In the genomic region with DNA sequence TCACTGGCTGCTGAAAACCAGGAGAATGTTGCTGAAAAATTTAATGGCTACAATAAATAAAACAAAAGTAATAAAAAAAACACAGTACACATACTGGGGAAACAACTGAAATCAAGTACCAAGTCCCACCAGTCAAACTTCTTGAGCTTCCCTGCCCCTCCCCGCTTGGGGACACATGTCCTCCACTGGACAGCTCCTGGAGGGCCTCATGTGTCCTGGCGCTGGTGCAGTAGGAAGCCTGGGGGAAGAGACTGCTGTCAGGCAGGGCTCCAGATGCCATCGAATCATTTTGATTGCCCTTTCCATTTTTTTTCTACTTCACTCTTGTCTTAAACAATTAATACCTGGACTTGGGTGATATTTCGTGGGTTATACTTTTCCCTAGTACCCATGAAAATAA, we compare ENCODE assay signal across 3 cellular contexts.
TF ChIP-seq lines count a peak whose summit lies in the region.

No MANE protein-coding gene starts in this region.

TF ChIP-seq in liver, 16 proteins besides CTCF, POLR2A, EP300 and RAD21:
- TF ChIP-seq, protein P1, sequence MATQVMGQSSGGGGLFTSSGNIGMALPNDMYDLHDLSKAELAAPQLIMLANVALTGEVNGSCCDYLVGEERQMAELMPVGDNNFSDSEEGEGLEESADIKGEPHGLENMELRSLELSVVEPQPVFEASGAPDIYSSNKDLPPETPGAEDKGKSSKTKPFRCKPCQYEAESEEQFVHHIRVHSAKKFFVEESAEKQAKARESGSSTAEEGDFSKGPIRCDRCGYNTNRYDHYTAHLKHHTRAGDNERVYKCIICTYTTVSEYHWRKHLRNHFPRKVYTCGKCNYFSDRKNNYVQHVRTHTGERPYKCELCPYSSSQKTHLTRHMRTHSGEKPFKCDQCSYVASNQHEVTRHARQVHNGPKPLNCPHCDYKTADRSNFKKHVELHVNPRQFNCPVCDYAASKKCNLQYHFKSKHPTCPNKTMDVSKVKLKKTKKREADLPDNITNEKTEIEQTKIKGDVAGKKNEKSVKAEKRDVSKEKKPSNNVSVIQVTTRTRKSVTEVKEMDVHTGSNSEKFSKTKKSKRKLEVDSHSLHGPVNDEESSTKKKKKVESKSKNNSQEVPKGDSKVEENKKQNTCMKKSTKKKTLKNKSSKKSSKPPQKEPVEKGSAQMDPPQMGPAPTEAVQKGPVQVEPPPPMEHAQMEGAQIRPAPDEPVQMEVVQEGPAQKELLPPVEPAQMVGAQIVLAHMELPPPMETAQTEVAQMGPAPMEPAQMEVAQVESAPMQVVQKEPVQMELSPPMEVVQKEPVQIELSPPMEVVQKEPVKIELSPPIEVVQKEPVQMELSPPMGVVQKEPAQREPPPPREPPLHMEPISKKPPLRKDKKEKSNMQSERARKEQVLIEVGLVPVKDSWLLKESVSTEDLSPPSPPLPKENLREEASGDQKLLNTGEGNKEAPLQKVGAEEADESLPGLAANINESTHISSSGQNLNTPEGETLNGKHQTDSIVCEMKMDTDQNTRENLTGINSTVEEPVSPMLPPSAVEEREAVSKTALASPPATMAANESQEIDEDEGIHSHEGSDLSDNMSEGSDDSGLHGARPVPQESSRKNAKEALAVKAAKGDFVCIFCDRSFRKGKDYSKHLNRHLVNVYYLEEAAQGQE (IDR thresholded peaks at IDR 0.05) = peak; percentile 38
- no peak for TF ChIP-seq TAF1 (conservative IDR thresholded peaks at IDR 0.05)

TF ChIP-seq in HepG2, 621 proteins besides CTCF, POLR2A, EP300 and RAD21:
- TF ChIP-seq ZBTB7A (CRISPR knock-in tag; IDR thresholded peaks at IDR 0.05) = no peak
- no peak for TF ChIP-seq MED13 (CRISPR knock-in tag; IDR thresholded peaks at IDR 0.05)
- no peak for TF ChIP-seq TFDP1 (CRISPR knock-in tag; IDR thresholded peaks at IDR 0.05; ENCODE audit: borderline replicate concordance)
- TF ChIP-seq ATF6 (CRISPR knock-in tag; conservative IDR thresholded peaks at IDR 0.05) = no peak
- TF ChIP-seq SMAD1 (CRISPR knock-in tag; IDR thresholded peaks at IDR 0.05; ENCODE audit: borderline replicate concordance, low read depth) = no peak
- TF ChIP-seq MIER2 (CRISPR knock-in tag; IDR thresholded peaks at IDR 0.05) = no peak
- TF ChIP-seq ATF4 (CRISPR knock-in tag; IDR thresholded peaks at IDR 0.05) = no peak
- no peak for TF ChIP-seq POLR2AphosphoS5 (IDR thresholded peaks at IDR 0.05; ENCODE audit: low read depth, low read length)
- TF ChIP-seq ZNF839 (CRISPR knock-in tag; IDR thresholded peaks at IDR 0.05; ENCODE audit: borderline replicate concordance) = no peak
- TF ChIP-seq ETS1 (CRISPR knock-in tag; IDR thresholded peaks at IDR 0.05) = no peak

TF ChIP-seq in SK-N-SH treated with all-trans-retinoic acid at 6 μM for 48 hours, 23 proteins besides CTCF, POLR2A, EP300 and RAD21:
- TF ChIP-seq RARB (CRISPR knock-in tag; IDR thresholded peaks at IDR 0.05) (no peak), ISL1 (CRISPR knock-in tag; IDR thresholded peaks at IDR 0.05) (no peak)
